Comparison of ENCODE assay signal across 8 cellular contexts in genomic region chr15:40307421-40308165, GRCh38. TPM values are rescaled to one million over a fixed set of nuclear protein-coding genes. Genes with fewer than 3 reads are reported as not detected.
A peak's percentile ranks its signal among the peaks of the same experiment; 100 is the strongest.
DNase-seq lines count a peak whose midpoint lies in the region; ATAC-seq and TF ChIP-seq lines count a peak whose summit lies in the region.

Gene PLCB2, minus strand, starts transcription at chr15:40307935. Its CDS starts 263 bp downstream, at chr15:40307672.

- TF ChIP-seq CTCF in GM13976 (IDR thresholded peaks at IDR 0.05; ENCODE audit: borderline replicate concordance, control extremely low read depth, extremely low read depth, insufficient read depth, missing control alignments) (peak; percentile 52), RWPE2 (IDR thresholded peaks at IDR 0.05; ENCODE audit: poor library complexity, severe bottlenecking) (peak; percentile 29), hepatocyte (IDR thresholded peaks at IDR 0.05; ENCODE audit: poor library complexity) (peak; percentile 10)

- H4K20me1 ChIP-seq in hepatocyte (ENCODE audit: insufficient read depth, poor library complexity, severe bottlenecking): no peaks in the 10 kb centered on the region

- 46% methylated on average over 13 of the region's 15 CpGs for WGBS in hepatocyte (ENCODE audit: low lambda C conversion rate, missing lambda C conversion rate)

- H3K27me3 ChIP-seq in RWPE2 (ENCODE audit: insufficient read depth, poor library complexity, severe bottlenecking) (no peaks in the 10 kb centered on the region), hepatocyte (peaks cover 10% of the 10 kb centered on the region)

- H3K27ac Mint-ChIP-seq in activated T-helper 2 cell treated with anti-CD3 and anti-CD28 coated beads, Interferon-gamma antibody, Interleukin-2, Interleukin-4, amounts not matched to agents 10 μg/mL and 5 μg/mL and 100 μg/mL, durations not matched to agents 14 hours and 24 hours and 36 hours: peak within 1 kb of the TSS; percentile 97

- H3K9me3 Mint-ChIP-seq in activated T-helper 2 cell treated with anti-CD3 and anti-CD28 coated beads, Interferon-gamma antibody, Interleukin-2, Interleukin-4, amounts not matched to agents 10 μg/mL and 5 μg/mL and 100 μg/mL, durations not matched to agents 14 hours and 24 hours and 36 hours: no peaks in the 10 kb centered on the region

- H3K4me2 ChIP-seq in hepatocyte: no peak within 1 kb of the TSS

- H3K4me3 Mint-ChIP-seq in activated T-helper 2 cell treated with anti-CD3 and anti-CD28 coated beads, Interferon-gamma antibody, Interleukin-2, Interleukin-4, amounts not matched to agents 10 μg/mL and 5 μg/mL and 100 μg/mL, durations not matched to agents 14 hours and 24 hours and 36 hours (ENCODE audit: low read depth): peak within 1 kb of the TSS; percentile 90

- no peaks in the 10 kb centered on the region for H3K36me3 ChIP-seq in RWPE2 (ENCODE audit: low read depth)
- no peaks in the 10 kb centered on the region for H3K36me3 ChIP-seq in hepatocyte (replicated peaks; ENCODE audit: insufficient read depth, low read depth)

- no peaks in the 10 kb centered on the region for H3K79me2 ChIP-seq in hepatocyte

- in situ Hi-C loops in GM13976 (cut with MboI; ENCODE audit: low sequenced_read_pairs, unreplicated experiment): no loop called here

- H3K4me1 ChIP-seq in RWPE2 (ENCODE audit: insufficient read depth, poor library complexity, severe bottlenecking) (no peaks in the 10 kb centered on the region), hepatocyte (ENCODE audit: insufficient read depth) (peaks cover 13% of the 10 kb centered on the region)

- DNase-seq in GM13976 (ENCODE audit: low spot score) (peak; percentile 83), RWPE2 (ENCODE audit: low spot score) (peak; percentile 62), hepatocyte (ENCODE audit: low spot score) (no peak), cerebellum (ENCODE audit: low spot score) (no peak), NCI-H146 treated with DMSO at 0.1 percent for 48 hours (lab: John Stamatoyannopoulos, UW; ENCODE audit: unreplicated experiment) (no peak)
- peak; percentile 68 for DNase-seq in activated T-helper 2 cell treated with anti-CD3 and anti-CD28 coated beads, Interferon-gamma antibody, Interleukin-2, Interleukin-4, amounts not matched to agents 10 μg/mL and 5 μg/mL and 100 μg/mL, durations not matched to agents 14 hours and 24 hours and 36 hours (ENCODE audit: low spot score)
- peak; percentile 37 for DNase-seq in stimulated activated CD4-positive, alpha-beta T cell treated with anti-CD3 and anti-CD28 coated beads, Interleukin-2, amount 100 ng/mL, for 4 hours (ENCODE audit: low read depth)

- H3K9me2 ChIP-seq in hepatocyte (replicated peaks; ENCODE audit: insufficient read depth): no peaks in the 10 kb centered on the region

- intact Hi-C loops in activated T-helper 2 cell treated with anti-CD3 and anti-CD28 coated beads, Interferon-gamma antibody, Interleukin-2, Interleukin-4, amounts not matched to agents 10 μg/mL and 5 μg/mL and 100 μg/mL, durations not matched to agents 14 hours and 24 hours and 36 hours (cut with micrococcal nuclease): loop anchor here (1.0 to 10.0 kb wide), 2 partner anchors 14 to 683 kb away; no protein-coding TSS in a partner anchor

- H3K27me3 Mint-ChIP-seq in activated T-helper 2 cell treated with anti-CD3 and anti-CD28 coated beads, Interferon-gamma antibody, Interleukin-2, Interleukin-4, amounts not matched to agents 10 μg/mL and 5 μg/mL and 100 μg/mL, durations not matched to agents 14 hours and 24 hours and 36 hours (ENCODE audit: low read depth): peaks cover 10% of the 10 kb centered on the region

- H3K27ac ChIP-seq in RWPE2 (ENCODE audit: poor library complexity, severe bottlenecking) (no peak within 1 kb of the TSS), hepatocyte (no peak within 1 kb of the TSS)

- peaks cover 12% of the 10 kb centered on the region for H3K36me3 Mint-ChIP-seq in activated T-helper 2 cell treated with anti-CD3 and anti-CD28 coated beads, Interferon-gamma antibody, Interleukin-2, Interleukin-4, amounts not matched to agents 10 μg/mL and 5 μg/mL and 100 μg/mL, durations not matched to agents 14 hours and 24 hours and 36 hours (ENCODE audit: low read depth)

- H3K9me3 ChIP-seq in RWPE2 (ENCODE audit: severe bottlenecking) (no peaks in the 10 kb centered on the region), hepatocyte (ENCODE audit: low read depth) (no peaks in the 10 kb centered on the region)

- H3K4me1 Mint-ChIP-seq in activated T-helper 2 cell treated with anti-CD3 and anti-CD28 coated beads, Interferon-gamma antibody, Interleukin-2, Interleukin-4, amounts not matched to agents 10 μg/mL and 5 μg/mL and 100 μg/mL, durations not matched to agents 14 hours and 24 hours and 36 hours (ENCODE audit: low read depth): peaks cover 28% of the 10 kb centered on the region

- ATAC-seq in HG02840 (IDR thresholded peaks at IDR 0.05; ENCODE audit: low FRiP score, unreplicated experiment) (peak; percentile 45), RWPE2 (ENCODE audit: low read depth) (peak; percentile 31)

- no peak within 1 kb of the TSS for H2AFZ ChIP-seq in hepatocyte

- H3K4me3 ChIP-seq in RWPE2 (ENCODE audit: severe bottlenecking): no peak within 1 kb of the TSS
- no peak within 1 kb of the TSS for H3K4me3 ChIP-seq in hepatocyte

RNA-seq across cellular contexts. Expression of gene PLCB2, which starts in this region (rescaled TPM):
- total RNA-seq in activated T-helper 2 cell treated with anti-CD3 and anti-CD28 coated beads, Interferon-gamma antibody, Interleukin-2, Interleukin-4, amounts not matched to agents 10 μg/mL and 5 μg/mL and 100 μg/mL, durations not matched to agents 14 hours and 24 hours and 36 hours: 96.3 and 98.9 TPM in 2 replicates
- total RNA-seq in hepatocyte: 1.0 and 1.7 TPM in 2 replicates
- polyA plus RNA-seq in hepatocyte: 4.4 and 4.9 TPM in 2 replicates
- total RNA-seq in cerebellum: 4.4 TPM

Comparison
In these comparisons a context has a peak if more than half of its experiments do, and no peak if none do; other contexts are left out.
1. RNA of gene PLCB2 (total RNA-seq): 96.3 to 98.9 TPM in activated T-helper 2 cell treated with anti-CD3 and anti-CD28 coated beads, Interferon-gamma antibody, Interleukin-2, Interleukin-4, amounts not matched to agents 10 μg/mL and 5 μg/mL and 100 μg/mL, durations not matched to agents 14 hours and 24 hours and 36 hours; 4.4 TPM in cerebellum (single experiment) and 1.0 to 1.7 TPM in hepatocyte; every median in the first group is over 10 times any median in the second.
2. DNase-seq: peak in GM13976 (single experiment), RWPE2 (single experiment), activated T-helper 2 cell treated with anti-CD3 and anti-CD28 coated beads, Interferon-gamma antibody, Interleukin-2, Interleukin-4, amounts not matched to agents 10 μg/mL and 5 μg/mL and 100 μg/mL, durations not matched to agents 14 hours and 24 hours and 36 hours (single experiment) and stimulated activated CD4-positive, alpha-beta T cell treated with anti-CD3 and anti-CD28 coated beads, Interleukin-2, amount 100 ng/mL, for 4 hours (single experiment); none in hepatocyte (single experiment), cerebellum (single experiment) and NCI-H146 treated with DMSO at 0.1 percent for 48 hours (single experiment).
3. Peak in every context shown above with its lines, with median percentiles within 50 percentile points of each other: CTCF ChIP-seq.